ENCODE assay signal across 27 cellular contexts in genomic region chr12:108783446-108783845, GRCh38. TPM values are rescaled to one million over a fixed set of nuclear protein-coding genes. Genes with fewer than 3 reads are reported as not detected.
DNase-seq lines count a peak whose midpoint lies in the region; ATAC-seq and TF ChIP-seq lines count a peak whose summit lies in the region.
"Had no signal": no experiment of that assay in that cellular context is flagged by ENCODE, and none has a peak within 500 bp of the region (broad histone marks: within the 10 kb centered on the region; RNA-seq: fewer than 3 reads in every experiment).

No MANE protein-coding gene starts in this region.

- DNase-seq in cardiac muscle cell (ENCODE audit: low read depth in 1 of 2, low spot score in 1 of 2), result no peak
- no peak for DNase-seq in cardiac septum (ENCODE audit: low spot score)
- DNase-seq in WTC11 (ENCODE audit: low spot score), result no peak
- peak; percentile 37 for DNase-seq in hepatocyte (ENCODE audit: low spot score)
- no peak for DNase-seq in upper lobe of left lung
- no peak for DNase-seq in DMS53 treated with DMSO at 0.1 percent for 48 hours (lab: John Stamatoyannopoulos, UW; ENCODE audit: unreplicated experiment)
- DNase-seq: 8988T; activated CD4-positive, alpha-beta memory T cell treated with anti-CD3 and anti-CD28 coated beads, Interleukin-2, amount 10 ng/mL, durations not matched to agents 7 days and 5 days; activated CD4-positive, CD25-positive, alpha-beta regulatory T cell treated with anti-CD3 and anti-CD28 coated beads, Interleukin-2, amount 50 U/mL, for 72 hours; AML-193; aorta; CD8-positive, alpha-beta memory T cell; central memory CD4-positive, alpha-beta T cell; dermis blood vessel endothelial cell; GM23248; head of caudate nucleus; NCI-H1694 treated with DMSO at 0.1 percent for 48 hours; nephron progenitor cell; stimulated activated CD4-positive, alpha-beta T cell treated with anti-CD3 and anti-CD28 coated beads, Interleukin-15, amount 100 ng/mL, for 24 hours; stimulated activated naive CD8-positive, alpha-beta T cell treated with anti-CD3 and anti-CD28 coated beads, Interleukin-15, amount 100 ng/mL, for 72 hours; SW 1271 had no signal

- H3K4me3 Mint-ChIP-seq in WTC11, result no peak overlapping the region
- H3K4me3 Mint-ChIP-seq: activated CD4-positive, alpha-beta memory T cell treated with anti-CD3 and anti-CD28 coated beads, Interleukin-2, amount 10 ng/mL, durations not matched to agents 7 days and 5 days; activated naive CD8-positive, alpha-beta T cell; CD8-positive, alpha-beta memory T cell; nephron progenitor cell; stimulated activated naive CD8-positive, alpha-beta T cell treated with anti-CD3 and anti-CD28 coated beads, Interleukin-15, amount 100 ng/mL, for 72 hours had no signal

- no peak overlapping the region for H2AFZ ChIP-seq in hepatocyte
- H2AFZ ChIP-seq: GM23248, parathyroid adenoma had no signal

- H3K4me1 ChIP-seq in cardiac muscle cell (ENCODE audit: low read depth) (peaks cover 24% of the 10 kb centered on the region), hepatocyte (ENCODE audit: insufficient read depth) (no peaks in the 10 kb centered on the region), upper lobe of left lung (peaks cover 14 to 28% (median 21%) of the 10 kb centered on the region in 4 donors)

- H3K4me2 ChIP-seq in hepatocyte, result peak overlapping the region; percentile 24

- TF ChIP-seq EP300 in upper lobe of left lung (IDR thresholded peaks at IDR 0.05), result no peak

- POLR2A ChIA-PET in WTC11 (lab: Charles Lee), result no interaction called here

- H3K79me2 ChIP-seq in hepatocyte, result no peaks in the 10 kb centered on the region
- H3K79me2 ChIP-seq: parathyroid adenoma had no signal

- intact Hi-C loops in cardiac septum (cut with DNase I), result no loop called here

- CTCF ChIA-PET in WTC11 (lab: Charles Lee), result interaction anchor here (1.2 to 3.5 kb wide), 5 partner anchors 13 to 168 kb away, joined by 4 to 22 read pairs (median 4); no protein-coding TSS in a partner anchor

- 67% methylated on average over 7 of the region's 7 CpGs for WGBS in hepatocyte (ENCODE audit: low lambda C conversion rate, missing lambda C conversion rate)
- WGBS in upper lobe of left lung, 2 donors, result 78 to 80% methylated on average over 6 to 7 of the region's 7 CpGs

- H3K9me3 ChIP-seq in cardiac muscle cell (ENCODE audit: low read depth) (no peaks in the 10 kb centered on the region), hepatocyte (ENCODE audit: low read depth) (no peaks in the 10 kb centered on the region), upper lobe of left lung (no peaks in the 10 kb centered on the region)
- H3K9me3 ChIP-seq: tibial nerve had no signal

- no peak for ATAC-seq in WTC11
- no peak for ATAC-seq in upper lobe of left lung (ENCODE audit: low FRiP score in 2 of 2)
- ATAC-seq in GM19452 (IDR thresholded peaks at IDR 0.05; ENCODE audit: unreplicated experiment), result no peak
- ATAC-seq in HG02642 (IDR thresholded peaks at IDR 0.05; ENCODE audit: poor library complexity, unreplicated experiment), result no peak
- ATAC-seq: sciatic nerve; stimulated activated naive CD8-positive, alpha-beta T cell treated with anti-CD3 and anti-CD28 coated beads, Interleukin-15, amount 100 ng/mL, for 72 hours had no signal

- H3K9me2 ChIP-seq in hepatocyte (replicated peaks; ENCODE audit: insufficient read depth), result no peaks in the 10 kb centered on the region

- H3K27me3 Mint-ChIP-seq in WTC11 (ENCODE audit: low read depth), result no peaks in the 10 kb centered on the region
- H3K27me3 Mint-ChIP-seq: activated CD4-positive, alpha-beta memory T cell treated with anti-CD3 and anti-CD28 coated beads, Interleukin-2, amount 10 ng/mL, durations not matched to agents 7 days and 5 days; activated naive CD8-positive, alpha-beta T cell; CD8-positive, alpha-beta memory T cell; stimulated activated naive CD8-positive, alpha-beta T cell treated with anti-CD3 and anti-CD28 coated beads, Interleukin-15, amount 100 ng/mL, for 72 hours had no signal

- H3K36me3 ChIP-seq in cardiac muscle cell, result peaks cover 11% of the 10 kb centered on the region
- H3K36me3 ChIP-seq in hepatocyte (replicated peaks; ENCODE audit: insufficient read depth, low read depth), result no peaks in the 10 kb centered on the region
- peaks cover 6 to 35% (median 21%) of the 10 kb centered on the region in 4 donors for H3K36me3 ChIP-seq in upper lobe of left lung

- no peak for TF ChIP-seq POLR2A in upper lobe of left lung (IDR thresholded peaks at IDR 0.05)

- peaks cover 8% of the 10 kb centered on the region for H3K36me3 Mint-ChIP-seq in WTC11

- H3K27ac Mint-ChIP-seq in WTC11, result peak overlapping the region; percentile 33
- H3K27ac Mint-ChIP-seq: activated CD4-positive, alpha-beta memory T cell treated with anti-CD3 and anti-CD28 coated beads, Interleukin-2, amount 10 ng/mL, durations not matched to agents 7 days and 5 days; activated naive CD8-positive, alpha-beta T cell; nephron progenitor cell; stimulated activated naive CD8-positive, alpha-beta T cell treated with anti-CD3 and anti-CD28 coated beads, Interleukin-15, amount 100 ng/mL, for 72 hours had no signal

- no peaks in the 10 kb centered on the region for H3K9me3 Mint-ChIP-seq in WTC11
- H3K9me3 Mint-ChIP-seq: activated CD4-positive, alpha-beta memory T cell treated with anti-CD3 and anti-CD28 coated beads, Interleukin-2, amount 10 ng/mL, durations not matched to agents 7 days and 5 days; CD8-positive, alpha-beta memory T cell; nephron progenitor cell; stimulated activated naive CD8-positive, alpha-beta T cell treated with anti-CD3 and anti-CD28 coated beads, Interleukin-15, amount 100 ng/mL, for 72 hours had no signal

- no peak for TF ChIP-seq CTCF in cardiac muscle cell (IDR thresholded peaks at IDR 0.05; ENCODE audit: low read depth, low read length)
- TF ChIP-seq CTCF in WTC11 (IDR thresholded peaks at IDR 0.05), result no peak
- TF ChIP-seq CTCF in hepatocyte (IDR thresholded peaks at IDR 0.05; ENCODE audit: poor library complexity), result no peak
- no peak for TF ChIP-seq CTCF in upper lobe of left lung (IDR thresholded peaks at IDR 0.05)

- H3K4me1 Mint-ChIP-seq in WTC11, result peaks cover 26% of the 10 kb centered on the region
- H3K4me1 Mint-ChIP-seq: activated CD4-positive, alpha-beta memory T cell treated with anti-CD3 and anti-CD28 coated beads, Interleukin-2, amount 10 ng/mL, durations not matched to agents 7 days and 5 days; nephron progenitor cell had no signal

- H3K27me3 ChIP-seq in cardiac muscle cell, result no peaks in the 10 kb centered on the region
- no peaks in the 10 kb centered on the region for H3K27me3 ChIP-seq in hepatocyte
- H3K27me3 ChIP-seq in upper lobe of left lung, result no peaks in the 10 kb centered on the region
- H3K27me3 ChIP-seq: tibial nerve had no signal

- peak overlapping the region; percentile 69 for H3K27ac ChIP-seq in cardiac muscle cell
- peak overlapping the region; percentile 73 for H3K27ac ChIP-seq in hepatocyte
- H3K27ac ChIP-seq in upper lobe of left lung, result peak overlapping the region; percentile 40 to 55 (median 44)
- H3K27ac ChIP-seq: GM23248, parathyroid adenoma had no signal

- H3K4me3 ChIP-seq in cardiac muscle cell, result no peak overlapping the region
- no peak overlapping the region for H3K4me3 ChIP-seq in hepatocyte
- H3K4me3 ChIP-seq in upper lobe of left lung, result no peak overlapping the region
- H3K4me3 ChIP-seq: GM23248, tibial nerve had no signal

- H4K20me1 ChIP-seq in hepatocyte (ENCODE audit: insufficient read depth, poor library complexity, severe bottlenecking), result no peaks in the 10 kb centered on the region

TF ChIP-seq in WTC11, 78 proteins besides CTCF, POLR2A, EP300 and RAD21:
- no peak for TF ChIP-seq ZNF219 (CRISPR knock-in tag; IDR thresholded peaks at IDR 0.05; ENCODE audit: borderline replicate concordance)
- TF ChIP-seq NFATC4 (CRISPR knock-in tag; IDR thresholded peaks at IDR 0.05), result no peak
- TF ChIP-seq ZNF512 (CRISPR knock-in tag; IDR thresholded peaks at IDR 0.05; ENCODE audit: borderline replicate concordance), result no peak
- no peak for TF ChIP-seq NFYB (CRISPR knock-in tag; conservative IDR thresholded peaks at IDR 0.05; ENCODE audit: low read depth)
- no peak for TF ChIP-seq TCF7 (CRISPR knock-in tag; IDR thresholded peaks at IDR 0.05; ENCODE audit: low read depth)

RNA-seq across cellular contexts. Expression of gene CORO1C, which starts 52.1 kb away (rescaled TPM):
- total RNA-seq in cardiac muscle cell (48.0 and 65.4 TPM in 2 replicates), cardiac septum (74.7 TPM), WTC11 (2021) (108 to 114 TPM (median 113 TPM) in 3 replicates), hepatocyte (109 and 137 TPM in 2 replicates), upper lobe of left lung (100 to 1,000 TPM; 154 to 297 (median 223) TPM)
- polyA plus RNA-seq in cardiac muscle cell (67.5 and 72.5 TPM in 2 replicates), hepatocyte (76.5 and 110 TPM in 2 replicates)
